26 cellular contexts compared by ENCODE assay signal in the genomic region with DNA sequence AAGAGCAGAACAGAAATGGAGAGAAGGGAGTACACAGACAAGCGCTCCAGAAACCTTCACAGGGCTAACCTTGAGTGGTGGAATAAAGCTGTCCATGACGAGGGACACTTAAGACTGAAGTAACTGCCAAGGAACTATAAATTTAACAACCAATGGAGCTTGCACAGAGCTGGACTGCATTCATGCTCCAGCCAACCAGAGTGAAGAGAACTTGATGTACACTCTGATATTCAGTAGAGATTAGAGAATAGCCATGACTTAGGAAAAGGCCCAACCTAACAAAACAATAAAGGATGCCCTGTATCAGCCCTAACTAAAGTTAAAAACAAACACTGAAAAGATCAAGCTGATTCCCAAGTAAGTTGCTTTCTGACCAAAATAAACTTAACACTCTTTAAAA.
"Had no signal": no experiment of that assay in that cellular context is flagged by ENCODE, and none has a peak within 500 bp of the region (broad histone marks: within the 10 kb centered on the region; RNA-seq: fewer than 3 reads in every experiment).

No MANE protein-coding gene starts in this region.

- H3K79me2 ChIP-seq: hepatocyte had no signal

- ATAC-seq: foreskin keratinocyte; gastroesophageal sphincter; heart left ventricle; left lung; mucosa of descending colon; natural killer cell treated with Interleukin-12 subunit alpha and Interleukin-12 subunit beta and Interleukin-15 and Interleukin-18, amount 100 ng/mL, for 72 hours; psoas muscle; right cardiac atrium; stimulated activated effector memory CD8-positive, alpha-beta T cell treated with anti-CD3 and anti-CD28 coated beads, Interleukin-12 subunit alpha, Interleukin-12 subunit beta, amount 100 ng/mL, for 72 hours had no signal

- H3K36me3 ChIP-seq: esophagus muscularis mucosa, gastroesophageal sphincter, heart left ventricle, left lung, neural progenitor cell, sigmoid colon, stomach, tibial artery had no signal

- H3K9ac ChIP-seq: neural progenitor cell had no signal

- FAIRE-seq: endothelial cell of umbilical vein, kidney had no signal

- H3K4me3 ChIP-seq: coronary artery, esophagus muscularis mucosa, gastroesophageal sphincter, heart left ventricle, hepatocyte, left lung, mucosa of descending colon, neural progenitor cell, psoas muscle, sigmoid colon, stomach, testis, tibial artery had no signal

- H3K27ac ChIP-seq: coronary artery, esophagus muscularis mucosa, foreskin keratinocyte, gastroesophageal sphincter, heart left ventricle, hepatocyte, left lung, neural progenitor cell, psoas muscle, sigmoid colon, stomach, testis, tibial artery had no signal

- H3K4me2 ChIP-seq: hepatocyte, neural progenitor cell had no signal

- H3K27me3 ChIP-seq: esophagus muscularis mucosa, foreskin keratinocyte, gastroesophageal sphincter, heart left ventricle, hepatocyte, left lung, neural progenitor cell, sigmoid colon, stomach, testis, tibial artery had no signal

- DNase-seq: dermis blood vessel endothelial cell; effector memory CD4-positive, alpha-beta T cell; foreskin keratinocyte; heart left ventricle; kidney; left lung; mesenchymal stem cell; mucosa of descending colon; naive B cell; psoas muscle; right cardiac atrium; sigmoid colon; stimulated activated CD4-positive, alpha-beta T cell treated with anti-CD3 and anti-CD28 coated beads, Interleukin-2, amount 100 ng/mL, for 24 hours; stimulated activated CD4-positive, alpha-beta T cell treated with anti-CD3 and anti-CD28 coated beads, Interleukin-4, amount 100 ng/mL, for 24 hours; stimulated activated naive CD4-positive, alpha-beta T cell treated with Interleukin-2 at 50 U/mL for 16 hours; stomach; testis; tibial artery had no signal

- H3K4me1 ChIP-seq: esophagus muscularis mucosa, foreskin keratinocyte, gastroesophageal sphincter, heart left ventricle, left lung, neural progenitor cell, psoas muscle, sigmoid colon, stomach, testis, tibial artery had no signal

- H3K9me3 ChIP-seq: esophagus muscularis mucosa, gastroesophageal sphincter, left lung, mucosa of descending colon, psoas muscle, sigmoid colon, stomach, testis, tibial artery had no signal

- H2AFZ ChIP-seq: hepatocyte, neural progenitor cell had no signal
